Comparison of ENCODE assay signal across 9 cellular contexts in the genomic region with DNA sequence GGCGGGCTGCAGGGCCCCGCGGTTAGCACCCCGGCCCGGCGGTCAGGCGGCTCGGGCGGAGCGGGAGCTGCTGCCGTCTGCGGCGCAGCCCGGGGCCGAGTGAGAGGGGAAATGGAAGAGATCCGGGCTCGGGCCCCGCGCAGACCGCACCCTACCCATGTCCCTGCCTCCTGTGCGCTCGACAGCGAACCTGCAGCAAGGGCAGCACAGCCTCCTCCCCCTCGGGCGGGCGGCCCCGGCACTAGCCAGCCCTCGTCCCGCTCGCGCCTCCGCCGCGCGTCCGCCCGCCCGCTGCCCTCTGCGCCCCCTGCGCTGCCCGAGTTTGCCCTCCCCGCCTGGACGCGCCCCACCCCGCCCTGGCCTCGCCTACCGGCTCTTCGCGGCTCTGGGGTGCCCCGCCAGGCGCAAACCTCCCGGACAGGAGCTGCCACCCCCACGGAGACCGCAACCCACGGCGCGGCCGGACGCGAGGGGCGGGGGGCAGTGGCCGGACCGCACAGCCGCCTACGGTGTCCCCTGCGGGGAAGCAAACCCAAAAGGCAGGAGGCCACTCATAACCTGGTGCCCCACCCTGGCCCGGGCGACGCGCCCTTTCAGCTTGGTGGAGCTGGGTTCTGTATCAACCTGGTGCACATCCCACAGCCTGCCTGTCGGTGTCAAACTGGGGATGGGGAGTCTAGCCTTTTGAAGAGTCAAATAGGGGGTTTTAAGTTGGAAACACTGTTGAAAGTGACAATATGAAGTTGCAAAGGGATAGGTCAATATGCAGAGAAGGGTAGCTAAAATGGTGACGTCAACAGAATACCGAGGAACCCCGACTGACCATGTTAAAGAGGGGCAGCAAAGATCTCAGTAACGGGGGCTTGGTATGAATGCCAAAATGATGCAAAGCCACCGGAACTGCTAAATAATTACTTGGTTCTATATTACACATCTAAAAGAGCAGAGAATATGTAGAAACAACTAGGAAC. TPM values are rescaled to one million over a fixed set of nuclear protein-coding genes. Genes with fewer than 3 reads are reported as not detected.
A peak's percentile ranks its signal among the peaks of the same experiment; 100 is the strongest.
DNase-seq lines count a peak whose midpoint lies in the region; TF ChIP-seq lines count a peak whose summit lies in the region.
"Had no signal": no experiment of that assay in that cellular context is flagged by ENCODE, and none has a peak within 500 bp of the region (broad histone marks: within the 10 kb centered on the region; RNA-seq: fewer than 3 reads in every experiment).

Gene IHH (minus strand): TSS at position 101 of the 971 bp plus-strand sequence. CDS start 454 bp downstream, outside the sequence.

- no peaks in the 10 kb centered on the region for H3K9me3 ChIP-seq in CD8-positive, alpha-beta memory T cell (ENCODE audit: low read length)
- no peaks in the 10 kb centered on the region for H3K9me3 ChIP-seq in duodenal mucosa (ENCODE audit: control insufficient read depth in 1 of 2, low read length in 2 of 2)

- peaks cover 36% of the 10 kb centered on the region for H3K27me3 ChIP-seq in CD8-positive, alpha-beta memory T cell (ENCODE audit: insufficient read depth, low read length, poor library complexity, severe bottlenecking)
- peaks cover 34 to 41% of the 10 kb centered on the region in 2 donors for H3K27me3 ChIP-seq in duodenal mucosa (ENCODE audit: control insufficient read depth in 1 of 2, insufficient read depth in 2 of 2, low read length in 2 of 2)

- no peak for DNase-seq in CD8-positive, alpha-beta memory T cell
- DNase-seq in nucleus accumbens (lab: John Stamatoyannopoulos, UW) (no peak), HK-2 (ENCODE audit: unreplicated experiment) (no peak), SKM-1 (lab: John Stamatoyannopoulos, UW; ENCODE audit: unreplicated experiment) (no peak), T-helper 9 cell (no peak)

- peak within 1 kb of the TSS; percentile 61 to 82 for H3K9ac ChIP-seq in duodenal mucosa (ENCODE audit: low read depth in 1 of 2, low read length in 2 of 2)

- peak within 1 kb of the TSS in 1 of 8 donors; percentile 62 for H3K27ac Mint-ChIP-seq in CD8-positive, alpha-beta memory T cell
- H3K27ac Mint-ChIP-seq in IgD-negative memory B cell (peak within 1 kb of the TSS in 2 of 3 donors; percentile 35 to 41), nephron (no peak within 1 kb of the TSS)

- no peak within 1 kb of the TSS for H3K4me3 ChIP-seq in CD8-positive, alpha-beta memory T cell (ENCODE audit: low read length)
- H3K4me3 ChIP-seq in duodenal mucosa (ENCODE audit: low read depth in 1 of 2, low read length in 2 of 2) = peak within 1 kb of the TSS; percentile 82 to 88

- no peaks in the 10 kb centered on the region for H3K9me3 Mint-ChIP-seq in CD8-positive, alpha-beta memory T cell
- H3K9me3 Mint-ChIP-seq in IgD-negative memory B cell (no peaks in the 10 kb centered on the region), nephron (no peaks in the 10 kb centered on the region)

- peak within 1 kb of the TSS; percentile 16 to 67 (median 52) for H3K4me3 Mint-ChIP-seq in CD8-positive, alpha-beta memory T cell
- H3K4me3 Mint-ChIP-seq in IgD-negative memory B cell (peak within 1 kb of the TSS in 3 of 4 donors; percentile 24 to 63 (median 37)), nephron (peak within 1 kb of the TSS; percentile 47 to 56 (median 55))

- H3K4me1 ChIP-seq in CD8-positive, alpha-beta memory T cell (ENCODE audit: insufficient read depth, low read length) = peaks cover 21% of the 10 kb centered on the region
- H3K4me1 ChIP-seq in duodenal mucosa (ENCODE audit: control insufficient read depth in 1 of 2, insufficient read depth in 2 of 2, low read length in 2 of 2) = peaks cover 12 to 23% of the 10 kb centered on the region in 2 donors

- POLR2A ChIA-PET in CD8-positive, alpha-beta memory T cell (lab: Charles Lee) = interaction anchor here (0.7 to 1.0 kb wide), 2 partner anchors 10 to 20 kb away, joined by 3 read pairs; partner anchors contain the start of gene CFAP65

- H3K36me3 Mint-ChIP-seq in CD8-positive, alpha-beta memory T cell = peaks cover 0 to 2% (median 0%) of the 10 kb centered on the region in 3 donors
- peaks cover 1% of the 10 kb centered on the region for H3K36me3 Mint-ChIP-seq in IgD-negative memory B cell
- H3K36me3 Mint-ChIP-seq in nephron (ENCODE audit: low read depth) = no peaks in the 10 kb centered on the region

- CTCF ChIA-PET in CD8-positive, alpha-beta memory T cell (lab: Charles Lee) = interaction anchor here (1.0 to 5.5 kb wide), 3 partner anchors 11 to 234 kb away, joined by 3 to 59 read pairs (median 26); no protein-coding TSS in a partner anchor

- H3K36me3 ChIP-seq in CD8-positive, alpha-beta memory T cell (ENCODE audit: insufficient read depth, low read length) = no peaks in the 10 kb centered on the region
- peaks cover 4 to 8% of the 10 kb centered on the region in 2 donors for H3K36me3 ChIP-seq in duodenal mucosa (ENCODE audit: control insufficient read depth in 1 of 2, insufficient read depth in 2 of 2, low read length in 2 of 2)

- peaks cover 46 to 65% of the 10 kb centered on the region in 2 donors for H3K27me3 Mint-ChIP-seq in CD8-positive, alpha-beta memory T cell
- peaks cover 41% of the 10 kb centered on the region for H3K27me3 Mint-ChIP-seq in IgD-negative memory B cell
- peaks cover 90% of the 10 kb centered on the region for H3K27me3 Mint-ChIP-seq in nephron (ENCODE audit: low read depth)

- TF ChIP-seq CTCF in nephron (IDR thresholded peaks at IDR 0.05; ENCODE audit: unreplicated experiment in 3 of 3) = no peak

- peaks cover 12 to 30% (median 23%) of the 10 kb centered on the region in 3 donors for H3K4me1 Mint-ChIP-seq in CD8-positive, alpha-beta memory T cell
- H3K4me1 Mint-ChIP-seq in IgD-negative memory B cell (peaks cover 2 to 17% (median 5%) of the 10 kb centered on the region in 3 donors), nephron (no peaks in the 10 kb centered on the region)

- H3K27ac ChIP-seq in CD8-positive, alpha-beta memory T cell (ENCODE audit: low read depth, low read length) = no peak within 1 kb of the TSS
- H3K27ac ChIP-seq in duodenal mucosa (ENCODE audit: low read depth, low read length) = peak within 1 kb of the TSS; percentile 66

RNA-seq across cellular contexts. Expression of gene IHH, which starts in this region (rescaled TPM):
- not detected for total RNA-seq in CD8-positive, alpha-beta memory T cell
- polyA plus RNA-seq in CD8-positive, alpha-beta memory T cell = not detected
- not detected for polyA plus RNA-seq in IgD-negative memory B cell
- polyA plus RNA-seq: keratinocyte had no signal

Comparison
In these comparisons a context has a peak if more than half of its experiments do, and no peak if none do; other contexts are left out.
1. H3K27ac Mint-ChIP-seq: peak in IgD-negative memory B cell (2 of 3); none in nephron (0 of 3).
2. Peak in every context shown above with its lines, with median percentiles within 50 percentile points of each other: H3K4me3 Mint-ChIP-seq.